Comparison of ENCODE assay signal across 8 cellular contexts in the genomic region with DNA sequence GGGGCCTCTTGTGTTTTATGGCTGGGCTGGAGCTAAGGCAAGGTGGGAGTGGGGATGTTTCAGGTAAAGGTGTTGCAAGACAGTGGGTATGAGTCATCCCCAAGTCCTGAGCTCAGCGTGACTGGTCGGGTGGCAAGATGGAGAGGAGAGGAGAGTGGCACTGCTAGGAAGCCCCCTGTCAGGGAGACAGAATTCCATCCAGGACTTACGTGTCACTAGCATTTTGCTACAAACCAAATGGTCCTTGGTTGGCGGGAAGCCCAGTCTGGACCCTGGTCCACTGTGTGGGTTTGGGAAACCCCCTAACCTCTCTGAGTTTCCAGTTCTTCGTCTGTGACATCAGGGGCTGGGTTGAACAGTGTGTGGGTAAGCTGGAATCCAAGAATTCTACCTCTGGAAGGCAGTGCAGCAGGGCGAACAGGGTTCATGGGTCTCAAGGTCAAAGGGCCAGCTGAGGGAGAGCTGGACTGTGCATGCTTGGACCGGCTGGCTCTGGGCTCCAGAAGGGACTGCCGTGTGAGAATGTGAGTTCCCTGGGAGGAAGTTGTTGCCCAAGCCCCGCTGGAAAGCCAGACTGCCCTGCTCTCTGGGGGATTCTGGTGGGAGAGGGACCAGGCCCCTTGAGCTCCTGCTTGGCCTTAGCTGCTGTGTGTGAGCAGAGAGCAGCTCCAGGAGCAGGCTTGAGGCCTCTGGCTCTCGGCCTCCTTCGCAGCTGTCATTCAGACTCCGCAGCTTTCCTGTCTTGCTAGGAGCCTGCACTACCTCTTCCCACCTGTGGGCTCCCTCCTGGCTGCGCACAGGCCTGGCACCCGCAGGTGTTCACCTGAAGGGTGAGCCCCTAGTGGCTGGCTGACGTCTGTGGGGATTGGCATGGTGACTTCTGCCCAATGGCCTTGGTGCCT.
DNase-seq lines count a peak whose midpoint lies in the region; ATAC-seq and TF ChIP-seq lines count a peak whose summit lies in the region.

No MANE protein-coding gene starts in this region.

- intact Hi-C loops in prostate gland (cut with DNase I) = no loop called here

- H3K9me3 Mint-ChIP-seq in HFFc6 = peaks cover 7% of the 10 kb centered on the region

- peaks cover 7% of the 10 kb centered on the region; the same call in 1 of the 2 replicates for H3K36me3 Mint-ChIP-seq in HFFc6 (ENCODE audit: low read depth)

- WGBS in prostate gland = 68% methylated on average over 15 of the region's 15 CpGs

- DNase-seq in HFFc6 = no peak
- no peak for DNase-seq in RWPE2 (ENCODE audit: low spot score)
- peak; percentile 50 for DNase-seq in iPS DF 19.7 (ENCODE audit: low read depth, low spot score)
- DNase-seq in NCI-H187 treated with DMSO at 0.1 percent for 48 hours (lab: John Stamatoyannopoulos, UW) = no peak
- no peak for DNase-seq in prostate gland (ENCODE audit: low spot score)

- peaks cover 7% of the 10 kb centered on the region for H3K4me1 ChIP-seq in RWPE2 (ENCODE audit: insufficient read depth, poor library complexity, severe bottlenecking)
- H3K4me1 ChIP-seq in prostate gland (replicated peaks) = no peaks in the 10 kb centered on the region

- H3K27ac ChIP-seq in 22Rv1 = no peak overlapping the region
- H3K27ac ChIP-seq in RWPE2 (ENCODE audit: poor library complexity, severe bottlenecking) = peak overlapping the region; percentile 3
- no peak overlapping the region for H3K27ac ChIP-seq in prostate gland

- no peak for TF ChIP-seq POLR2A in prostate gland (IDR thresholded peaks at IDR 0.05)

- H3K36me3 ChIP-seq in RWPE2 (ENCODE audit: low read depth) (no peaks in the 10 kb centered on the region), prostate gland (no peaks in the 10 kb centered on the region)

- H3K9me3 ChIP-seq in RWPE2 (ENCODE audit: severe bottlenecking) = no peaks in the 10 kb centered on the region
- H3K9me3 ChIP-seq in prostate gland = no peaks in the 10 kb centered on the region

- no peaks in the 10 kb centered on the region for H3K27me3 ChIP-seq in RWPE2 (ENCODE audit: insufficient read depth, poor library complexity, severe bottlenecking)
- H3K27me3 ChIP-seq in prostate gland (replicated peaks; ENCODE audit: insufficient read depth) = no peaks in the 10 kb centered on the region

- H3K27ac Mint-ChIP-seq in HFFc6 = no peak overlapping the region

- H3K4me1 Mint-ChIP-seq in HFFc6 (ENCODE audit: low read depth) = no peaks in the 10 kb centered on the region

- H3K27me3 Mint-ChIP-seq in HFFc6 (ENCODE audit: insufficient read depth) = peaks cover 23% of the 10 kb centered on the region

- H3K4me3 ChIP-seq in RWPE2 (ENCODE audit: severe bottlenecking) (no peak overlapping the region), prostate gland (no peak overlapping the region)

- peak; percentile 61 for TF ChIP-seq CTCF in 22Rv1 (IDR thresholded peaks at IDR 0.05)
- peak; percentile 63 for TF ChIP-seq CTCF in HFFc6 (IDR thresholded peaks at IDR 0.05)
- peak; percentile 40 for TF ChIP-seq CTCF in RWPE2 (IDR thresholded peaks at IDR 0.05; ENCODE audit: poor library complexity, severe bottlenecking)
- peak in 2 of 4 experiments; percentile 30 to 31 for TF ChIP-seq CTCF in prostate gland (IDR thresholded peaks at IDR 0.05)

- no peak overlapping the region for H3K4me3 Mint-ChIP-seq in HFFc6

- ATAC-seq in RWPE2 (ENCODE audit: low read depth) (peak; percentile 71), HG03280 (IDR thresholded peaks at IDR 0.05; ENCODE audit: unreplicated experiment) (no peak), HG03439 (IDR thresholded peaks at IDR 0.05; ENCODE audit: unreplicated experiment) (no peak)
